12 cellular contexts compared by ENCODE assay signal in genomic region chr3:159486580-159486979, GRCh38.
DNase-seq lines count a peak whose midpoint lies in the region; ATAC-seq and TF ChIP-seq lines count a peak whose summit lies in the region.
"Had no signal": no experiment of that assay in that cellular context is flagged by ENCODE, and none has a peak within 500 bp of the region (broad histone marks: within the 10 kb centered on the region; RNA-seq: fewer than 3 reads in every experiment).

No MANE protein-coding gene starts in this region.

- H3K4me3 ChIP-seq in neural progenitor cell (no peak overlapping the region), transverse colon (no peak overlapping the region)
- H3K4me3 ChIP-seq: tibial artery had no signal

- WGBS in transverse colon (ENCODE audit: low coverage in 1 of 2), 2 donors = 54 to 74% methylated on average over 2 of the region's 2 CpGs

- H3K27ac ChIP-seq in neural progenitor cell (no peak overlapping the region), transverse colon (no peak overlapping the region)
- H3K27ac ChIP-seq: tibial artery had no signal

- H3K27me3 Mint-ChIP-seq in neural progenitor cell (ENCODE audit: insufficient read depth, low read depth) = no peaks in the 10 kb centered on the region

- H3K4me2 ChIP-seq in neural progenitor cell = no peak overlapping the region

- H3K36me3 ChIP-seq in neural progenitor cell (no peaks in the 10 kb centered on the region), transverse colon (no peaks in the 10 kb centered on the region)
- H3K36me3 ChIP-seq: tibial artery had no signal

- H3K4me3 Mint-ChIP-seq in neural progenitor cell = no peak overlapping the region

- intact Hi-C loops in transverse colon (cut with DNase I; ENCODE audit: low total_unique reads) = no loop called here

- H3K36me3 Mint-ChIP-seq in neural progenitor cell = peaks cover 3% of the 10 kb centered on the region

- H3F3A ChIP-seq in neural progenitor cell (ENCODE audit: low read depth) = no peaks in the 10 kb centered on the region

- H3K27me3 ChIP-seq in neural progenitor cell = no peaks in the 10 kb centered on the region
- no peaks in the 10 kb centered on the region for H3K27me3 ChIP-seq in transverse colon
- H3K27me3 ChIP-seq: tibial artery had no signal

- H4K20me1 ChIP-seq in neural progenitor cell (ENCODE audit: low read depth) = no peaks in the 10 kb centered on the region

- H3K9ac ChIP-seq in neural progenitor cell = no peak overlapping the region

- H3K27ac Mint-ChIP-seq in neural progenitor cell = no peak overlapping the region

- no peaks in the 10 kb centered on the region for H3K79me2 ChIP-seq in neural progenitor cell (ENCODE audit: low read depth)

- TF ChIP-seq CTCF in neural progenitor cell (IDR thresholded peaks at IDR 0.05) = peak; percentile 60
- TF ChIP-seq CTCF in transverse colon (IDR thresholded peaks at IDR 0.05) = no peak

- H2AFZ ChIP-seq in neural progenitor cell (replicated peaks) = no peak overlapping the region

- TF ChIP-seq EP300 in transverse colon (IDR thresholded peaks at IDR 0.05; ENCODE audit: low read depth) = no peak

- H3K4me1 Mint-ChIP-seq in neural progenitor cell = peaks cover 3% of the 10 kb centered on the region

- in situ Hi-C loops in transverse colon (cut with MboI; ENCODE audit: low pct_ligation_motif_present in 1 of 4, low pct_unique_long_range_greater_than_20kb in 1 of 4, low sequenced_read_pairs in 3 of 4) = no loop called here

- no peaks in the 10 kb centered on the region for H3K4me1 ChIP-seq in neural progenitor cell
- no peaks in the 10 kb centered on the region for H3K4me1 ChIP-seq in transverse colon
- H3K4me1 ChIP-seq: tibial artery had no signal

- no peak for ATAC-seq in HG03460 (IDR thresholded peaks at IDR 0.05; ENCODE audit: unreplicated experiment)
- ATAC-seq: left cardiac atrium had no signal

- H3K9me3 ChIP-seq in neural progenitor cell (ENCODE audit: low read depth) (no peaks in the 10 kb centered on the region), transverse colon (no peaks in the 10 kb centered on the region)

- TF ChIP-seq POLR2A in transverse colon (IDR thresholded peaks at IDR 0.05) = no peak

- H3K9me3 Mint-ChIP-seq in neural progenitor cell = peaks cover 3% of the 10 kb centered on the region

- DNase-seq in NCI-H82 (lab: John Stamatoyannopoulos, UW) (peak; percentile 9), NCI-H82 treated with DMSO at 0.1 percent for 48 hours (lab: John Stamatoyannopoulos, UW; ENCODE audit: unreplicated experiment) (no peak), HT1080 (ENCODE audit: low read depth) (peak; percentile 68), amniotic epithelial cell (ENCODE audit: low read depth) (peak; percentile 30), neural progenitor cell (ENCODE audit: low spot score) (peak; percentile 32), transverse colon (no peak), glomerular visceral epithelial cell (ENCODE audit: extremely low spot score) (no peak)
- DNase-seq: effector CD4-positive, alpha-beta T cell; left cardiac atrium; NCI-H1417; tibial artery had no signal

Comparison
In these comparisons a context has a peak if more than half of its experiments do, and no peak if none do; other contexts are left out.
1. DNase-seq: peak in NCI-H82 (single experiment), HT1080 (single experiment), amniotic epithelial cell (single experiment) and neural progenitor cell (single experiment); none in NCI-H82 treated with DMSO at 0.1 percent for 48 hours (single experiment), transverse colon (single experiment) and glomerular visceral epithelial cell (single experiment).